12 cellular contexts compared by ENCODE assay signal in genomic region chr7:28292826-28293528, GRCh38.
DNase-seq lines count a peak whose midpoint lies in the region; ATAC-seq, FAIRE-seq and TF ChIP-seq lines count a peak whose summit lies in the region.
"Had no signal": no experiment of that assay in that cellular context is flagged by ENCODE, and none has a peak within 500 bp of the region (broad histone marks: within the 10 kb centered on the region; RNA-seq: fewer than 3 reads in every experiment).

No MANE protein-coding gene starts in this region.

- no peak overlapping the region for H3K27ac Mint-ChIP-seq in activated CD4-positive, alpha-beta memory T cell treated with anti-CD3 and anti-CD28 coated beads for 36 hours
- H3K27ac Mint-ChIP-seq in activated CD4-positive, alpha-beta memory T cell treated with anti-CD3 and anti-CD28 coated beads, Interleukin-2, amount 10 ng/mL, durations not matched to agents 7 days and 5 days, result no peak overlapping the region
- H3K27ac Mint-ChIP-seq: activated naive CD8-positive, alpha-beta T cell treated with anti-CD3 and anti-CD28 coated beads, Interleukin-2, amount 10 ng/mL, durations not matched to agents 7 days and 5 days had no signal

- peak; percentile 20 for FAIRE-seq in HTR-8/SVneo (lab: Jason Lieb, UNC)
- FAIRE-seq: pancreas had no signal

- H3K9me3 ChIP-seq in iPS-20b (ENCODE audit: insufficient read depth, low read depth, low read length), result no peaks in the 10 kb centered on the region
- H3K9me3 ChIP-seq: HAP-1, pancreas had no signal

- no peaks in the 10 kb centered on the region for H3K9me3 Mint-ChIP-seq in activated CD4-positive, alpha-beta memory T cell treated with anti-CD3 and anti-CD28 coated beads for 36 hours
- no peaks in the 10 kb centered on the region for H3K9me3 Mint-ChIP-seq in activated CD4-positive, alpha-beta memory T cell treated with anti-CD3 and anti-CD28 coated beads, Interleukin-2, amount 10 ng/mL, durations not matched to agents 7 days and 5 days

- H3K4me3 Mint-ChIP-seq in activated CD4-positive, alpha-beta memory T cell treated with anti-CD3 and anti-CD28 coated beads for 36 hours, result no peak overlapping the region
- no peak overlapping the region for H3K4me3 Mint-ChIP-seq in activated CD4-positive, alpha-beta memory T cell treated with anti-CD3 and anti-CD28 coated beads, Interleukin-2, amount 10 ng/mL, durations not matched to agents 7 days and 5 days
- H3K4me3 Mint-ChIP-seq: activated naive CD8-positive, alpha-beta T cell treated with anti-CD3 and anti-CD28 coated beads, Interleukin-2, amount 10 ng/mL, durations not matched to agents 7 days and 5 days had no signal

- peak overlapping the region; percentile 34; the same call in 1 of the 2 replicates for H3K4me3 ChIP-seq in iPS-20b (ENCODE audit: low read length)
- H3K4me3 ChIP-seq: HAP-1, pancreas had no signal

- H3K27me3 ChIP-seq in iPS-20b (ENCODE audit: insufficient read depth, low read length) (no peaks in the 10 kb centered on the region), foreskin keratinocyte (peaks cover 22% of the 10 kb centered on the region)
- H3K27me3 ChIP-seq: pancreas had no signal

- no peaks in the 10 kb centered on the region for H3K36me3 Mint-ChIP-seq in activated CD4-positive, alpha-beta memory T cell treated with anti-CD3 and anti-CD28 coated beads for 36 hours
- H3K36me3 Mint-ChIP-seq in activated CD4-positive, alpha-beta memory T cell treated with anti-CD3 and anti-CD28 coated beads, Interleukin-2, amount 10 ng/mL, durations not matched to agents 7 days and 5 days (ENCODE audit: low read depth), result no peaks in the 10 kb centered on the region
- H3K36me3 Mint-ChIP-seq: activated naive CD8-positive, alpha-beta T cell treated with anti-CD3 and anti-CD28 coated beads, Interleukin-2, amount 10 ng/mL, durations not matched to agents 7 days and 5 days had no signal

- POLR2A ChIA-PET in activated CD4-positive, alpha-beta memory T cell treated with anti-CD3 and anti-CD28 coated beads for 36 hours (lab: Charles Lee), result interaction anchor here (1.2 to 1.7 kb wide), 3 partner anchors 37 to 141 kb away, joined by 4 to 5 read pairs (median 5); no protein-coding TSS in a partner anchor
- POLR2A ChIA-PET in activated CD4-positive, alpha-beta memory T cell treated with anti-CD3 and anti-CD28 coated beads, Interleukin-2, amount 10 ng/mL, durations not matched to agents 7 days and 5 days (lab: Charles Lee), result no interaction called here

- peak; percentile 17 for DNase-seq in activated CD4-positive, alpha-beta memory T cell treated with anti-CD3 and anti-CD28 coated beads for 36 hours
- no peak for DNase-seq in activated CD4-positive, alpha-beta memory T cell treated with anti-CD3 and anti-CD28 coated beads, Interleukin-2, amount 10 ng/mL, durations not matched to agents 7 days and 5 days
- DNase-seq in HTR-8/SVneo (ENCODE audit: insufficient read length, low spot score), result no peak
- peak; percentile 24 for DNase-seq in OCI-M1 (lab: John Stamatoyannopoulos, UW)
- DNase-seq in foreskin keratinocyte, result no peak
- no peak for DNase-seq in DMS114 treated with DMSO at 0.1 percent for 48 hours (lab: John Stamatoyannopoulos, UW; ENCODE audit: unreplicated experiment)
- DNase-seq: activated naive CD8-positive, alpha-beta T cell treated with anti-CD3 and anti-CD28 coated beads, Interleukin-2, amount 10 ng/mL, durations not matched to agents 7 days and 5 days; NCI-H2029; pancreas had no signal

- no peak for TF ChIP-seq CTCF in foreskin keratinocyte (conservative IDR thresholded peaks at IDR 0.05)

- H3K9ac ChIP-seq in iPS-20b (ENCODE audit: low read depth, low read length), result peak overlapping the region; percentile 56; the same call in 1 of the 2 replicates

- CTCF ChIA-PET in activated CD4-positive, alpha-beta memory T cell treated with anti-CD3 and anti-CD28 coated beads for 36 hours (lab: Charles Lee), result interaction anchor here (0.8 kb wide), 1 partner anchor 23 kb away, joined by 3 read pairs; no protein-coding TSS in a partner anchor
- CTCF ChIA-PET in activated CD4-positive, alpha-beta memory T cell treated with anti-CD3 and anti-CD28 coated beads, Interleukin-2, amount 10 ng/mL, durations not matched to agents 7 days and 5 days (lab: Charles Lee), result no interaction called here

- H3K27me3 Mint-ChIP-seq in activated CD4-positive, alpha-beta memory T cell treated with anti-CD3 and anti-CD28 coated beads for 36 hours, result peaks cover 43% of the 10 kb centered on the region
- peaks cover 54% of the 10 kb centered on the region for H3K27me3 Mint-ChIP-seq in activated CD4-positive, alpha-beta memory T cell treated with anti-CD3 and anti-CD28 coated beads, Interleukin-2, amount 10 ng/mL, durations not matched to agents 7 days and 5 days

- peaks cover 18% of the 10 kb centered on the region for H3K4me1 Mint-ChIP-seq in activated CD4-positive, alpha-beta memory T cell treated with anti-CD3 and anti-CD28 coated beads for 36 hours (ENCODE audit: low read depth)
- peaks cover 14% of the 10 kb centered on the region for H3K4me1 Mint-ChIP-seq in activated CD4-positive, alpha-beta memory T cell treated with anti-CD3 and anti-CD28 coated beads, Interleukin-2, amount 10 ng/mL, durations not matched to agents 7 days and 5 days
- H3K4me1 Mint-ChIP-seq: activated naive CD8-positive, alpha-beta T cell treated with anti-CD3 and anti-CD28 coated beads, Interleukin-2, amount 10 ng/mL, durations not matched to agents 7 days and 5 days had no signal

- H3K36me3 ChIP-seq in iPS-20b (ENCODE audit: insufficient read depth, low read depth, low read length), result no peaks in the 10 kb centered on the region
- H3K36me3 ChIP-seq: HAP-1, pancreas had no signal

- H3K27ac ChIP-seq in iPS-20b (ENCODE audit: low read length) (peak overlapping the region; percentile 81), foreskin keratinocyte (no peak overlapping the region)

- no peak for ATAC-seq in foreskin keratinocyte
- no peak for ATAC-seq in HG03159 (IDR thresholded peaks at IDR 0.05; ENCODE audit: unreplicated experiment)

- H3K4me1 ChIP-seq in iPS-20b (ENCODE audit: insufficient read depth, low read length) (peaks cover 44% of the 10 kb centered on the region), foreskin keratinocyte (no peaks in the 10 kb centered on the region)
- H3K4me1 ChIP-seq: pancreas had no signal

- intact Hi-C loops in activated CD4-positive, alpha-beta memory T cell treated with anti-CD3 and anti-CD28 coated beads for 36 hours (cut with micrococcal nuclease), result loop anchor here (1.0 to 2.0 kb wide), 6 partner anchors 37 to 256 kb away; no protein-coding TSS in a partner anchor

Comparison
In these comparisons a context has a peak if more than half of its experiments do, and no peak if none do; other contexts are left out.
1. DNase-seq: peak in activated CD4-positive, alpha-beta memory T cell treated with anti-CD3 and anti-CD28 coated beads for 36 hours (single experiment) and OCI-M1 (single experiment); none in activated CD4-positive, alpha-beta memory T cell treated with anti-CD3 and anti-CD28 coated beads, Interleukin-2, amount 10 ng/mL, durations not matched to agents 7 days and 5 days (single experiment), HTR-8/SVneo (single experiment), foreskin keratinocyte (0 of 2) and DMS114 treated with DMSO at 0.1 percent for 48 hours (single experiment).